ENCODE assay signal across 1 cellular context in genomic region chr11:11594162-11594561, GRCh38.
TF ChIP-seq lines count a peak whose summit lies in the region.

No MANE protein-coding gene starts in this region.

TF ChIP-seq in IMR-90, 13 proteins besides CTCF, POLR2A, EP300 and RAD21:
- no peak for TF ChIP-seq MXI1 (IDR thresholded peaks at IDR 0.05; ENCODE audit: borderline replicate concordance, low read depth, low read length)
- TF ChIP-seq SMC3 (IDR thresholded peaks at IDR 0.05; ENCODE audit: low read depth, low read length) = no peak
- TF ChIP-seq BHLHE40 (IDR thresholded peaks at IDR 0.05; ENCODE audit: low read depth, low read length) = no peak
- no peak for TF ChIP-seq CEBPB (IDR thresholded peaks at IDR 0.05; ENCODE audit: low read depth, low read length)
- no peak for TF ChIP-seq ELK1 (IDR thresholded peaks at IDR 0.05; ENCODE audit: borderline replicate concordance, low read depth, low read length)
- TF ChIP-seq CHD1 (IDR thresholded peaks at IDR 0.05; ENCODE audit: low read depth, low read length) = no peak
- TF ChIP-seq FOS (IDR thresholded peaks at IDR 0.05; ENCODE audit: low read depth, low read length) = no peak
- no peak for TF ChIP-seq MAZ (IDR thresholded peaks at IDR 0.05; ENCODE audit: borderline replicate concordance, low read depth, low read length)
- TF ChIP-seq RFX5 (IDR thresholded peaks at IDR 0.05; ENCODE audit: low read depth, low read length) = no peak
- TF ChIP-seq USF2 (IDR thresholded peaks at IDR 0.05; ENCODE audit: low read depth, low read length) = no peak
- no peak for TF ChIP-seq MAFK (IDR thresholded peaks at IDR 0.05; ENCODE audit: low read depth, low read length)
- no peak for TF ChIP-seq NFE2L2 (IDR thresholded peaks at IDR 0.05; ENCODE audit: low read depth, low read length)
- no peak for TF ChIP-seq RCOR1 (IDR thresholded peaks at IDR 0.05; ENCODE audit: insufficient replicate concordance, low read length)
